In the genomic region with DNA sequence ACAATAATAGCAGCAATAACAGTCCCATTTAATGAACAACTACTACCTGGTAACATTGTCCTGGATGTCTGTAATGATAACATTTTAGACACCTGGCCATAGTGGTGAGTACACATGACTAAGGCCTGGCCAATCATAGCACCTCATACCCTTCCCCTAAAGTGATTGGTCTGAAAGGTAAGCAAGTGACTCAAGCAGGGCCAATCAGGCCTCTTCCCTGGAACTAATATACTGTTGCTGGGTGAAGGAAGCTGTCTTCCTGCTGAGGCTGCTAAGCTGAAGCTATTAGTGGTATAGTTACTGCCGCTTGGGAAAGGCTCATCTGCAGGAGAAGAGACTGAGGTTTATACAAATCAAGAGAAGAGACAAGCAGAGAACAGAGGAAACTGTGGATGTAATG, we compare ENCODE assay signal across 1 cellular context.
A peak's percentile ranks its signal among the peaks of the same experiment; 100 is the strongest.
TF ChIP-seq lines count a peak whose summit lies in the region.

No MANE protein-coding gene starts in this region.

TF ChIP-seq in H1, 55 proteins besides CTCF, POLR2A, EP300 and RAD21:
- peak; percentile 88 for TF ChIP-seq RFX5 (IDR thresholded peaks at IDR 0.05; ENCODE audit: borderline replicate concordance, low read depth, low read length)
- TF ChIP-seq SP4 (IDR thresholded peaks at IDR 0.05; ENCODE audit: low read length): no peak
